21 cellular contexts compared by ENCODE assay signal in genomic region chr10:113780681-113781250, GRCh38. TPM values are rescaled to one million over a fixed set of nuclear protein-coding genes. Genes with fewer than 3 reads are reported as not detected.
DNase-seq lines count a peak whose midpoint lies in the region; ATAC-seq and TF ChIP-seq lines count a peak whose summit lies in the region.
"Had no signal": no experiment of that assay in that cellular context is flagged by ENCODE, and none has a peak within 500 bp of the region (broad histone marks: within the 10 kb centered on the region; RNA-seq: fewer than 3 reads in every experiment).

No MANE protein-coding gene starts in this region.

- H3K79me2 ChIP-seq in Loucy (ENCODE audit: insufficient read depth, low read length) = no peaks in the 10 kb centered on the region

- H3K27me3 ChIP-seq in GM06990 (replicated peaks; ENCODE audit: control insufficient read depth, insufficient read depth, low read length) = no peaks in the 10 kb centered on the region
- H3K27me3 ChIP-seq in Loucy (ENCODE audit: insufficient read depth, low read length, poor library complexity, severe bottlenecking) = peaks cover 4% of the 10 kb centered on the region
- H3K27me3 ChIP-seq in foreskin keratinocyte = peaks cover 11% of the 10 kb centered on the region
- H3K27me3 ChIP-seq: body of pancreas, gastroesophageal sphincter had no signal

- H3K27me3 Mint-ChIP-seq in T-helper 17 cell = peaks cover 28% of the 10 kb centered on the region

- no peaks in the 10 kb centered on the region for H3K36me3 ChIP-seq in GM06990 (ENCODE audit: control insufficient read depth, insufficient read depth, low read length)
- no peaks in the 10 kb centered on the region for H3K36me3 ChIP-seq in Loucy (ENCODE audit: insufficient read depth, low read length)
- H3K36me3 ChIP-seq: gastroesophageal sphincter had no signal

- no peak overlapping the region for H3K27ac Mint-ChIP-seq in T-helper 17 cell
- H3K27ac Mint-ChIP-seq: activated CD4-positive, alpha-beta memory T cell treated with anti-CD3 and anti-CD28 coated beads for 36 hours; CD4-positive, CD25-positive, alpha-beta regulatory T cell had no signal

- no peaks in the 10 kb centered on the region for H3F3A ChIP-seq in Loucy (ENCODE audit: low read depth)

- H3K4me2 ChIP-seq in Loucy (ENCODE audit: low read depth, low read length, poor library complexity, severe bottlenecking) = no peak overlapping the region

- no peak overlapping the region for H2AFZ ChIP-seq in Loucy (ENCODE audit: low read length)

- H3K4me3 ChIP-seq in GM06990 (replicated peaks; ENCODE audit: low read depth, low read length) (no peak overlapping the region), Loucy (ENCODE audit: low read length, poor library complexity, severe bottlenecking) (no peak overlapping the region)
- H3K4me3 ChIP-seq: body of pancreas, gastroesophageal sphincter had no signal

- H3K9me2 ChIP-seq in Loucy (replicated peaks; ENCODE audit: low read depth, low read length) = no peaks in the 10 kb centered on the region

- no peak overlapping the region for H3K9ac ChIP-seq in Loucy (ENCODE audit: low read depth, low read length, poor library complexity, severe bottlenecking)

- peaks cover 3% of the 10 kb centered on the region for H3K36me3 Mint-ChIP-seq in T-helper 17 cell (ENCODE audit: low read depth)
- H3K36me3 Mint-ChIP-seq: activated CD4-positive, alpha-beta memory T cell treated with anti-CD3 and anti-CD28 coated beads for 36 hours; CD4-positive, CD25-positive, alpha-beta regulatory T cell had no signal

- no peak overlapping the region for H3K4me3 Mint-ChIP-seq in T-helper 17 cell
- H3K4me3 Mint-ChIP-seq: activated CD4-positive, alpha-beta memory T cell treated with anti-CD3 and anti-CD28 coated beads for 36 hours; CD4-positive, CD25-positive, alpha-beta regulatory T cell had no signal

- ATAC-seq in foreskin keratinocyte = no peak
- ATAC-seq in GM21447 (IDR thresholded peaks at IDR 0.05; ENCODE audit: unreplicated experiment) = no peak
- ATAC-seq in T-helper 17 cell = no peak
- ATAC-seq: body of pancreas, gastroesophageal sphincter had no signal

- no peaks in the 10 kb centered on the region for H4K20me1 ChIP-seq in Loucy (ENCODE audit: insufficient read depth, low read length, poor library complexity, severe bottlenecking)

- no peak overlapping the region for H3K27ac ChIP-seq in foreskin keratinocyte
- H3K27ac ChIP-seq: body of pancreas, gastroesophageal sphincter had no signal

- DNase-seq in GM06990 (ENCODE audit: extremely low read depth, insufficient read length) (no peak), foreskin keratinocyte (no peak), putamen (ENCODE audit: low spot score) (peak; percentile 86), T-helper 17 cell (no peak), hepatic stellate cell (ENCODE audit: low spot score) (no peak)
- DNase-seq: activated CD4-positive, alpha-beta memory T cell treated with anti-CD3 and anti-CD28 coated beads for 36 hours; activated gamma-delta T cell; body of pancreas; effector CD8-positive, alpha-beta T cell; GDM1; kidney; NCI-H1048; stimulated activated CD4-positive, alpha-beta T cell treated with anti-CD3 and anti-CD28 coated beads, Interleukin-4, amount 100 ng/mL, for 4 hours; stimulated activated naive CD4-positive, alpha-beta T cell treated with Interleukin-2 at 50 U/mL for 16 hours had no signal

- no peaks in the 10 kb centered on the region for H3K4me1 ChIP-seq in Loucy (ENCODE audit: insufficient read depth, low read length, poor library complexity, severe bottlenecking)
- H3K4me1 ChIP-seq in foreskin keratinocyte = no peaks in the 10 kb centered on the region

- no peaks in the 10 kb centered on the region for H3K9me3 ChIP-seq in Loucy (ENCODE audit: insufficient read depth, low read depth, low read length)
- H3K9me3 ChIP-seq in T-helper 17 cell (ENCODE audit: control insufficient read depth, low read length, poor library complexity, severe bottlenecking) = no peaks in the 10 kb centered on the region
- H3K9me3 ChIP-seq: body of pancreas, gastroesophageal sphincter had no signal

- TF ChIP-seq CTCF in GM06990 (IDR thresholded peaks at IDR 0.05; ENCODE audit: insufficient read depth, low read length, poor library complexity, severe bottlenecking) = peak; percentile 48
- TF ChIP-seq CTCF in Loucy (conservative IDR thresholded peaks at IDR 0.05; ENCODE audit: low read length) = peak; percentile 39
- peak; percentile 7 for TF ChIP-seq CTCF in foreskin keratinocyte (conservative IDR thresholded peaks at IDR 0.05)

- peaks cover under 1% of the 10 kb centered on the region for H3K4me1 Mint-ChIP-seq in T-helper 17 cell
- H3K4me1 Mint-ChIP-seq: CD4-positive, CD25-positive, alpha-beta regulatory T cell had no signal

RNA-seq across cellular contexts. Expression of gene PLEKHS1, which starts 29.3 kb away (rescaled TPM):
- total RNA-seq in foreskin keratinocyte (not detected in 2 replicates), T-helper 17 cell (under 1 TPM in 1 of 2 donors, not detected in 1; 0.13 TPM)
- not detected in 2 replicates for polyA plus RNA-seq in foreskin keratinocyte
- total RNA-seq: activated CD4-positive, alpha-beta memory T cell treated with anti-CD3 and anti-CD28 coated beads for 36 hours; NCI-H460; right cardiac atrium; T-helper 2 cell treated with Interferon-gamma antibody and Interleukin-4, amounts not matched to agents 100 ng/mL and 5 ng/mL, for 36 hours had no signal
- polyA plus RNA-seq: CD4-positive, CD25-positive, alpha-beta regulatory T cell; right cardiac atrium had no signal
